Comparison of ENCODE assay signal across 19 cellular contexts in the genomic region with DNA sequence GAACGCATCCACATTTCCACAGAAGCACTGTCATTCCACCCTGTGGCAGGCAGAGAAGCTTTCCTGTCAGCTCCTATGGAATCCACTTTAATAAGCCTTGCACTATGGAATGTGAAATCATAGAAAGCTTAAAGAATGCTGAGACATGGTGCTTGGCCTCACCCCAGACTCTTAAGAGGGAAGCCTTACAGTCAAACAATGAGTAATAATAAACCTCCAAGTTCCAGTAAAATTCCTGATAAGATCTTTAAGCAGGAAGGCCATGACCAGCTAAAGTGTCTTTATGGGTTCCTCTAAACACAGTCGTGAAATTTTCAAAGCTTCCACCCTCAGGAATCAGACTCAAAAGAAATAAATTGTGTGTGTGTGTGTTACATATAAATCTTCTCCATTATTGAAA. TPM values are rescaled to one million over a fixed set of nuclear protein-coding genes. Genes with fewer than 3 reads are reported as not detected.
DNase-seq lines count a peak whose midpoint lies in the region; ATAC-seq and TF ChIP-seq lines count a peak whose summit lies in the region.
"Had no signal": no experiment of that assay in that cellular context is flagged by ENCODE, and none has a peak within 500 bp of the region (broad histone marks: within the 10 kb centered on the region; RNA-seq: fewer than 3 reads in every experiment).

No MANE protein-coding gene starts in this region.

- intact Hi-C loops in breast epithelium (cut with DNase I; ENCODE audit: low total_unique reads) (no loop called here), upper lobe of right lung (cut with DNase I) (no loop called here)
- intact Hi-C loops in activated CD8-positive, alpha-beta T cell treated with anti-CD3 and anti-CD28 coated beads for 36 hours (cut with micrococcal nuclease), result no loop called here

- H3K4me3 Mint-ChIP-seq in activated CD8-positive, alpha-beta T cell treated with anti-CD3 and anti-CD28 coated beads for 36 hours, result no peak overlapping the region
- H3K4me3 Mint-ChIP-seq: activated T-helper 17 cell treated with anti-CD3 and anti-CD28 coated beads, Interleukin-2, amount 50 U/mL, for 72 hours; IgD-negative memory B cell; T-helper 17 cell; type B pancreatic cell had no signal

- H3K36me3 Mint-ChIP-seq in activated CD8-positive, alpha-beta T cell treated with anti-CD3 and anti-CD28 coated beads for 36 hours (ENCODE audit: low read depth), result no peaks in the 10 kb centered on the region
- H3K36me3 Mint-ChIP-seq: IgD-negative memory B cell, type B pancreatic cell had no signal

- H3K4me1 ChIP-seq in breast epithelium, result no peaks in the 10 kb centered on the region
- no peaks in the 10 kb centered on the region for H3K4me1 ChIP-seq in upper lobe of right lung

- in situ Hi-C loops in T47D (cut with HindIII; ENCODE audit: low pct_unique_long_range_greater_than_20kb, low sequenced_read_pairs), result no loop called here

- H3K27ac ChIP-seq in breast epithelium, result peak overlapping the region in 1 of 2 donors; percentile 34
- H3K27ac ChIP-seq in upper lobe of right lung, result no peak overlapping the region
- H3K27ac ChIP-seq: 22Rv1 had no signal

- CTCF ChIA-PET in activated CD8-positive, alpha-beta T cell treated with anti-CD3 and anti-CD28 coated beads for 36 hours (lab: Charles Lee), result no interaction called here

- H3K4me3 ChIP-seq in breast epithelium, result no peak overlapping the region
- no peak overlapping the region for H3K4me3 ChIP-seq in upper lobe of right lung

- POLR2A ChIA-PET in activated CD8-positive, alpha-beta T cell treated with anti-CD3 and anti-CD28 coated beads for 36 hours (lab: Charles Lee), result no interaction called here

- no peaks in the 10 kb centered on the region for H3K9me3 ChIP-seq in breast epithelium
- no peaks in the 10 kb centered on the region for H3K9me3 ChIP-seq in upper lobe of right lung

- DNase-seq in T47D (ENCODE audit: low read depth in 1 of 2, low spot score in 1 of 2) (peak; percentile 16 to 62), breast epithelium (ENCODE audit: low spot score in 2 of 2) (no peak), amniotic epithelial cell (ENCODE audit: low read depth) (peak; percentile 75), fibroblast of the conjunctiva (ENCODE audit: low read depth) (peak; percentile 34), upper lobe of right lung (no peak), islet precursor cell (no peak), NCI-H446 (lab: John Stamatoyannopoulos, UW) (no peak)
- no peak for DNase-seq in activated CD8-positive, alpha-beta T cell treated with anti-CD3 and anti-CD28 coated beads for 36 hours
- DNase-seq: activated CD4-positive, alpha-beta T cell treated with anti-CD3 and anti-CD28 coated beads, Interleukin-2, amount 50 U/mL, for 1 hour; NCI-H2081; occipital lobe; stimulated activated CD4-positive, alpha-beta T cell treated with anti-CD3 and anti-CD28 coated beads, Interleukin-15, amount 100 ng/mL, for 24 hours; T-helper 17 cell had no signal

- H3K27me3 ChIP-seq in breast epithelium (no peaks in the 10 kb centered on the region), upper lobe of right lung (no peaks in the 10 kb centered on the region)

- no peaks in the 10 kb centered on the region for H3K4me1 Mint-ChIP-seq in activated CD8-positive, alpha-beta T cell treated with anti-CD3 and anti-CD28 coated beads for 36 hours (ENCODE audit: low read depth)
- H3K4me1 Mint-ChIP-seq: activated T-helper 17 cell treated with anti-CD3 and anti-CD28 coated beads, Interleukin-2, amount 50 U/mL, for 72 hours; IgD-negative memory B cell; T-helper 17 cell had no signal

- TF ChIP-seq CTCF in breast epithelium (IDR thresholded peaks at IDR 0.05), result no peak
- no peak for TF ChIP-seq CTCF in upper lobe of right lung (IDR thresholded peaks at IDR 0.05)
- TF ChIP-seq CTCF in activated CD8-positive, alpha-beta T cell treated with anti-CD3 and anti-CD28 coated beads for 36 hours (IDR thresholded peaks at IDR 0.05), result no peak

- H3K36me3 ChIP-seq in breast epithelium (no peaks in the 10 kb centered on the region), upper lobe of right lung (no peaks in the 10 kb centered on the region)

- peak; percentile 43 for ATAC-seq in upper lobe of right lung
- ATAC-seq in activated CD8-positive, alpha-beta T cell treated with anti-CD3 and anti-CD28 coated beads for 36 hours, result no peak
- ATAC-seq: activated T-helper 17 cell treated with anti-CD3 and anti-CD28 coated beads, Interleukin-2, amount 50 U/mL, for 72 hours; T-helper 17 cell had no signal

- no peak overlapping the region for H3K27ac Mint-ChIP-seq in activated CD8-positive, alpha-beta T cell treated with anti-CD3 and anti-CD28 coated beads for 36 hours
- H3K27ac Mint-ChIP-seq: activated T-helper 17 cell treated with anti-CD3 and anti-CD28 coated beads, Interleukin-2, amount 50 U/mL, for 72 hours; IgD-negative memory B cell; T-helper 17 cell; type B pancreatic cell had no signal

- H3K27me3 Mint-ChIP-seq in activated CD8-positive, alpha-beta T cell treated with anti-CD3 and anti-CD28 coated beads for 36 hours, result no peaks in the 10 kb centered on the region

- no peaks in the 10 kb centered on the region for H3K9me3 Mint-ChIP-seq in activated CD8-positive, alpha-beta T cell treated with anti-CD3 and anti-CD28 coated beads for 36 hours
- H3K9me3 Mint-ChIP-seq: activated T-helper 17 cell treated with anti-CD3 and anti-CD28 coated beads, Interleukin-2, amount 50 U/mL, for 72 hours; IgD-negative memory B cell; type B pancreatic cell had no signal

- TF ChIP-seq POLR2A in breast epithelium (IDR thresholded peaks at IDR 0.05), result no peak

RNA-seq across cellular contexts. Expression of a gene that starts 11.9 kb away (rescaled TPM):
- total RNA-seq in breast epithelium (not detected), upper lobe of right lung (not detected)
- total RNA-seq in activated CD8-positive, alpha-beta T cell treated with anti-CD3 and anti-CD28 coated beads for 36 hours, result not detected
- total RNA-seq: activated T-helper 17 cell treated with anti-CD3 and anti-CD28 coated beads, Interleukin-2, amount 50 U/mL, for 72 hours; cerebellum; lower leg skin; occipital lobe; T-helper 17 cell had no signal

RNA-seq across cellular contexts. Expression of a gene that starts 24.6 kb away (rescaled TPM):
- total RNA-seq in breast epithelium (10 to 100 TPM; 23.8 to 37.3 (median 35.1) TPM), upper lobe of right lung (20.8 TPM)
- 10 to 100 TPM; 26.3 to 26.4 TPM for total RNA-seq in activated CD8-positive, alpha-beta T cell treated with anti-CD3 and anti-CD28 coated beads for 36 hours

Comparison
In these comparisons a context has a peak if more than half of its experiments do, and no peak if none do; other contexts are left out.
1. DNase-seq: peak in T47D (2 of 2), amniotic epithelial cell (single experiment) and fibroblast of the conjunctiva (single experiment); none in breast epithelium (0 of 2), upper lobe of right lung (single experiment), islet precursor cell (single experiment), activated CD8-positive, alpha-beta T cell treated with anti-CD3 and anti-CD28 coated beads for 36 hours (single experiment) and NCI-H446 (0 of 2).